Comparison of ENCODE assay signal across 18 cellular contexts in genomic region chr9:104936291-104936690, GRCh38. TPM values are rescaled to one million over a fixed set of nuclear protein-coding genes. Genes with fewer than 3 reads are reported as not detected.
DNase-seq lines count a peak whose midpoint lies in the region; ATAC-seq, FAIRE-seq and TF ChIP-seq lines count a peak whose summit lies in the region.
"Had no signal": no experiment of that assay in that cellular context is flagged by ENCODE, and none has a peak within 500 bp of the region (broad histone marks: within the 10 kb centered on the region; RNA-seq: fewer than 3 reads in every experiment).

No MANE protein-coding gene starts in this region.

- H3K9ac ChIP-seq in Loucy (ENCODE audit: low read depth, low read length, poor library complexity, severe bottlenecking), result no peak overlapping the region
- H3K9ac ChIP-seq in HepG2 (ENCODE audit: insufficient read depth, low read depth, low read length), result no peak overlapping the region
- H3K9ac ChIP-seq: BLaER1 treated with 17β-estradiol and CSF1 and Interleukin-3, amounts not matched to agents 10 nM and 100 nM had no signal

- TF ChIP-seq POLR2A in sigmoid colon (IDR thresholded peaks at IDR 0.05) (no peak), HepG2 (IDR thresholded peaks at IDR 0.05; ENCODE audit: insufficient read depth in 1 of 2, low read depth in 2 of 2, low read length in 2 of 2) (no peak)

- no peak for TF ChIP-seq CTCF in Loucy (conservative IDR thresholded peaks at IDR 0.05; ENCODE audit: low read length)
- TF ChIP-seq CTCF in brain (conservative IDR thresholded peaks at IDR 0.05), result no peak
- no peak for TF ChIP-seq CTCF in sigmoid colon (IDR thresholded peaks at IDR 0.05)
- no peak for TF ChIP-seq CTCF in HepG2 (CRISPR knock-in tag; IDR thresholded peaks at IDR 0.05)
- TF ChIP-seq CTCF in hepatocyte (IDR thresholded peaks at IDR 0.05; ENCODE audit: poor library complexity), result no peak

- H3K79me2 ChIP-seq in Loucy (ENCODE audit: insufficient read depth, low read length) (no peaks in the 10 kb centered on the region), HepG2 (ENCODE audit: insufficient read depth, low read length) (no peaks in the 10 kb centered on the region), hepatocyte (no peaks in the 10 kb centered on the region)

- BruUV-seq in HepG2 (replicated peaks; lab: Mats Ljungman, UMichigan), result no TSS peak

- CTCF ChIA-PET in HepG2 (lab: Yijun Ruan, JAX; ENCODE audit: low intra/inter-chr PET ratio, low total read pairs), result no interaction called here

- peaks cover 33% of the 10 kb centered on the region for H3K4me1 Mint-ChIP-seq in brain

- H3K27me3 ChIP-seq in Loucy (ENCODE audit: insufficient read depth, low read length, poor library complexity, severe bottlenecking) (no peaks in the 10 kb centered on the region), muscle layer of duodenum (ENCODE audit: low read depth, low read length) (no peaks in the 10 kb centered on the region), sigmoid colon (no peaks in the 10 kb centered on the region), HepG2 (ENCODE audit: control insufficient read depth in 1 of 2, insufficient read depth in 2 of 2, low read length in 2 of 2) (no peaks in the 10 kb centered on the region; a peak in 1 of 5 replicates), hepatocyte (no peaks in the 10 kb centered on the region)
- H3K27me3 ChIP-seq: BLaER1 treated with 17β-estradiol and CSF1 and Interleukin-3, amounts not matched to agents 10 nM and 100 nM had no signal

- H3K36me3 Mint-ChIP-seq in brain, result no peaks in the 10 kb centered on the region
- H3K36me3 Mint-ChIP-seq: CD4-positive, CD25-positive, alpha-beta regulatory T cell had no signal

- no peak for ATAC-seq in sciatic nerve
- ATAC-seq in HepG2, result no peak
- ATAC-seq: GM12878 had no signal

- peaks cover 10% of the 10 kb centered on the region; the same call in 1 of the 2 replicates for H3F3A ChIP-seq in Loucy (ENCODE audit: low read depth)

- H3K36me3 ChIP-seq in Loucy (ENCODE audit: insufficient read depth, low read length), result no peaks in the 10 kb centered on the region
- H3K36me3 ChIP-seq in muscle layer of duodenum (ENCODE audit: control insufficient read depth in 1 of 2, insufficient read depth in 2 of 2, low read length in 2 of 2), result no peaks in the 10 kb centered on the region
- H3K36me3 ChIP-seq in sigmoid colon, result no peaks in the 10 kb centered on the region
- H3K36me3 ChIP-seq in HepG2 (replicated peaks in 1 of 2; ENCODE audit: control insufficient read depth in 1 of 2, insufficient read depth in 2 of 2, low read length in 2 of 2), result no peaks in the 10 kb centered on the region
- no peaks in the 10 kb centered on the region for H3K36me3 ChIP-seq in hepatocyte (replicated peaks; ENCODE audit: insufficient read depth, low read depth)
- H3K36me3 ChIP-seq: BLaER1 treated with 17β-estradiol and CSF1 and Interleukin-3, amounts not matched to agents 10 nM and 100 nM had no signal

- H4K20me1 ChIP-seq in Loucy (ENCODE audit: insufficient read depth, low read length, poor library complexity, severe bottlenecking) (no peaks in the 10 kb centered on the region), HepG2 (ENCODE audit: insufficient read depth, low read length) (no peaks in the 10 kb centered on the region), hepatocyte (ENCODE audit: insufficient read depth, poor library complexity, severe bottlenecking) (no peaks in the 10 kb centered on the region)
- H4K20me1 ChIP-seq: BLaER1 treated with 17β-estradiol and CSF1 and Interleukin-3, amounts not matched to agents 10 nM and 100 nM had no signal

- 77 to 95% methylated on average over 3 of the region's 3 CpGs for WGBS in sigmoid colon, 2 donors
- WGBS in HepG2 (ENCODE audit: low lambda C conversion rate), result 55% methylated on average over 3 of the region's 3 CpGs
- WGBS in hepatocyte (ENCODE audit: low lambda C conversion rate, missing lambda C conversion rate), result 86% methylated on average over 3 of the region's 3 CpGs

- no peaks in the 10 kb centered on the region for H3K27me3 Mint-ChIP-seq in brain

- H3K4me2 ChIP-seq in Loucy (ENCODE audit: low read depth, low read length, poor library complexity, severe bottlenecking) (peak overlapping the region; percentile 19), HepG2 (ENCODE audit: low read depth, low read length) (no peak overlapping the region), hepatocyte (no peak overlapping the region)

- peak in 2 of 4 donors; percentile 54 to 64 for TF ChIP-seq EP300 in sigmoid colon (IDR thresholded peaks at IDR 0.05)
- TF ChIP-seq EP300 in HepG2 (IDR thresholded peaks at IDR 0.05; ENCODE audit: low read depth in 2 of 2, low read length in 2 of 2), result no peak
- TF ChIP-seq EP300 in HepG2 (CRISPR knock-in tag; IDR thresholded peaks at IDR 0.05; ENCODE audit: borderline replicate concordance), result no peak

- H3K9me2 ChIP-seq in Loucy (replicated peaks; ENCODE audit: low read depth, low read length), result no peaks in the 10 kb centered on the region
- H3K9me2 ChIP-seq in hepatocyte (replicated peaks; ENCODE audit: insufficient read depth), result no peaks in the 10 kb centered on the region

- no peak for TF ChIP-seq RAD21 in HepG2 (CRISPR knock-in tag; IDR thresholded peaks at IDR 0.05)

- H3K27ac ChIP-seq in muscle layer of duodenum (ENCODE audit: low read length), result peak overlapping the region; percentile 31
- peak overlapping the region in 3 of 4 donors; percentile 71 to 75 (median 74) for H3K27ac ChIP-seq in sigmoid colon
- no peak overlapping the region for H3K27ac ChIP-seq in HepG2 (ENCODE audit: extremely low read length, insufficient read depth, low read length)
- H3K27ac ChIP-seq in hepatocyte, result no peak overlapping the region

- in situ Hi-C loops in HepG2 (cut with HindIII; ENCODE audit: extremely low pct_ligation_motif_present, low pct_unique_long_range_greater_than_20kb), result no loop called here

- H3K27ac Mint-ChIP-seq in brain, result peak overlapping the region in 4 of 5 experiments; percentile 19 to 80 (median 55)
- H3K27ac Mint-ChIP-seq: CD4-positive, CD25-positive, alpha-beta regulatory T cell had no signal

- DNase-seq in sigmoid colon, result no peak
- no peak for DNase-seq in sciatic nerve (ENCODE audit: low spot score)
- DNase-seq in HepG2 (ENCODE audit: low spot score), result no peak
- DNase-seq in hepatocyte (ENCODE audit: low spot score), result no peak
- no peak for DNase-seq in HCEC 1CT
- DNase-seq: ACHN; Calu3; CD4-positive, CD25-positive, alpha-beta regulatory T cell; DMS79; GOT3; H9; IMR-90 had no signal

- H3K4me3 Mint-ChIP-seq in brain, result peak overlapping the region in 1 of 5 experiments; percentile 28
- H3K4me3 Mint-ChIP-seq: CD4-positive, CD25-positive, alpha-beta regulatory T cell; H9 had no signal

- peaks cover 0 to 2% (median 0%) of the 10 kb centered on the region in 5 experiments for H3K9me3 Mint-ChIP-seq in brain
- H3K9me3 Mint-ChIP-seq: H9 had no signal

- intact Hi-C loops in sigmoid colon (cut with DNase I) (no loop called here), sciatic nerve (cut with DNase I) (no loop called here), HepG2 (cut with micrococcal nuclease; ENCODE audit: unreplicated experiment) (no loop called here)

- POLR2A ChIA-PET in HepG2 (lab: Yijun Ruan, JAX), result no interaction called here

- H3K4me3 ChIP-seq in Loucy (ENCODE audit: low read length, poor library complexity, severe bottlenecking) (no peak overlapping the region), muscle layer of duodenum (ENCODE audit: low read depth in 1 of 2, low read length in 2 of 2) (no peak overlapping the region), sigmoid colon (no peak overlapping the region), HepG2 (replicated peaks in 1 of 3; ENCODE audit: insufficient read depth in 1 of 3, low read depth in 2 of 3, low read length in 3 of 3) (no peak overlapping the region), hepatocyte (no peak overlapping the region)
- H3K4me3 ChIP-seq: BLaER1 treated with 17β-estradiol and CSF1 and Interleukin-3, amounts not matched to agents 10 nM and 100 nM; GM12878 had no signal

- H2AFZ ChIP-seq in Loucy (ENCODE audit: low read length), result no peak overlapping the region
- no peak overlapping the region for H2AFZ ChIP-seq in HepG2 (ENCODE audit: low read length)
- H2AFZ ChIP-seq in hepatocyte, result no peak overlapping the region

- no peak for FAIRE-seq in HepG2 (lab: Jason Lieb, UNC)
- FAIRE-seq: GM12878, GM18507 had no signal

- no peaks in the 10 kb centered on the region for H3K9me3 ChIP-seq in Loucy (ENCODE audit: insufficient read depth, low read depth, low read length)
- H3K9me3 ChIP-seq in muscle layer of duodenum (ENCODE audit: control insufficient read depth in 1 of 2, low read length in 2 of 2), result no peaks in the 10 kb centered on the region
- no peaks in the 10 kb centered on the region for H3K9me3 ChIP-seq in sigmoid colon
- no peaks in the 10 kb centered on the region for H3K9me3 ChIP-seq in HepG2 (ENCODE audit: low read length)
- H3K9me3 ChIP-seq in hepatocyte (ENCODE audit: low read depth), result no peaks in the 10 kb centered on the region
- H3K9me3 ChIP-seq: BLaER1 treated with 17β-estradiol and CSF1 and Interleukin-3, amounts not matched to agents 10 nM and 100 nM had no signal

- H3K4me1 ChIP-seq in Loucy (ENCODE audit: insufficient read depth, low read length, poor library complexity, severe bottlenecking) (peaks cover 35% of the 10 kb centered on the region), muscle layer of duodenum (ENCODE audit: control insufficient read depth in 1 of 2, insufficient read depth in 2 of 2, low read length in 2 of 2) (peaks cover 0 to 11% of the 10 kb centered on the region in 2 donors), sigmoid colon (peaks cover 0 to 39% (median 25%) of the 10 kb centered on the region in 4 donors), HepG2 (ENCODE audit: insufficient read depth, low read length) (peaks cover 13% of the 10 kb centered on the region), hepatocyte (ENCODE audit: insufficient read depth) (no peaks in the 10 kb centered on the region)

RNA-seq across cellular contexts. Expression of gene ABCA1, which starts 8.3 kb away (rescaled TPM):
- polyA plus RNA-seq in brain (ENCODE audit: insufficient read depth, low read depth, low replicate concordance) (0.90 TPM), sigmoid colon (1 to 10 TPM; 2.4 to 7.4 (median 4.9) TPM), HepG2 (2011; rRNA removed) (26.8 and 30.0 TPM in 2 replicates), hepatocyte (11.9 and 14.5 TPM in 2 replicates)
- total RNA-seq in sigmoid colon (100 to 1,000 TPM in 1 of 4 donors, 10 to 100 TPM in 3; 76.7 to 110 (median 91.3) TPM), sciatic nerve (65.8 TPM), HepG2 (2016; rRNA removed; fragmentation: Illumina TruSeq; extraction: Trizol) (40.0 and 63.8 TPM in 2 replicates), hepatocyte (76.1 and 87.4 TPM in 2 replicates)
- total RNA-seq in HepG2 (2016; cell fraction: cytosol; rRNA removed; fragmentation: Illumina TruSeq; extraction: Trizol; ENCODE audit: low read depth), result 8.1 and 10.0 TPM in 2 replicates
- total RNA-seq in HepG2 (2016; cell fraction: insoluble cytoplasmic fraction; rRNA removed; fragmentation: Illumina TruSeq; extraction: Trizol), result 36.2 and 63.5 TPM in 2 replicates
- total RNA-seq in HepG2 (2016; cell fraction: membrane; rRNA removed; fragmentation: Illumina TruSeq; extraction: Trizol), result 10.8 and 13.5 TPM in 2 replicates
- total RNA-seq in HepG2 (2016; cell fraction: nucleus; rRNA removed; fragmentation: Illumina TruSeq; extraction: Trizol), result 111 and 125 TPM in 2 replicates
- polyA plus RNA-seq in HepG2 (2011; cell fraction: cytosol; rRNA removed), result 23.6 and 27.4 TPM in 2 replicates
- 74.2 and 77.9 TPM in 2 replicates for polyA plus RNA-seq in HepG2 (2011; cell fraction: nucleus; rRNA removed)
- 16.8 and 28.4 TPM in 2 replicates for polyA plus RNA-seq in HepG2 (2012)
- polyA plus RNA-seq in HepG2 (2016; cell fraction: cytosol; fragmentation: Illumina TruSeq; extraction: Trizol; ENCODE audit: low read depth), result 1.1 TPM in 2 replicates
- 13.1 and 13.8 TPM in 2 replicates for polyA plus RNA-seq in HepG2 (2016; cell fraction: insoluble cytoplasmic fraction; fragmentation: Illumina TruSeq; extraction: Trizol; ENCODE audit: low read depth)
- 2.0 and 2.5 TPM in 2 replicates for polyA plus RNA-seq in HepG2 (2016; cell fraction: membrane; fragmentation: Illumina TruSeq; extraction: Trizol; ENCODE audit: low read depth)
- 64.5 and 67.0 TPM in 2 replicates for polyA plus RNA-seq in HepG2 (2016; cell fraction: nucleus; fragmentation: Illumina TruSeq; extraction: Trizol; ENCODE audit: insufficient read depth, low read depth)
- polyA minus RNA-seq in HepG2 (2011; rRNA and poly(A)+ RNA removed; ENCODE audit: low replicate concordance), result 0.51 and 497 TPM in 2 replicates
- 94.8 and 127 TPM in 2 replicates for polyA minus RNA-seq in HepG2 (2011; cell fraction: cytosol; rRNA and poly(A)+ RNA removed)
- polyA minus RNA-seq in HepG2 (2011; cell fraction: nucleus; rRNA and poly(A)+ RNA removed), result 220 and 287 TPM in 2 replicates

Comparison
In these comparisons a context has a peak if more than half of its experiments do, and no peak if none do; other contexts are left out.
1. H3K27ac ChIP-seq: peak in muscle layer of duodenum (single experiment) and sigmoid colon (3 of 4); none in HepG2 (single experiment) and hepatocyte (single experiment).